ENCODE assay signal across 8 cellular contexts in the genomic region with DNA sequence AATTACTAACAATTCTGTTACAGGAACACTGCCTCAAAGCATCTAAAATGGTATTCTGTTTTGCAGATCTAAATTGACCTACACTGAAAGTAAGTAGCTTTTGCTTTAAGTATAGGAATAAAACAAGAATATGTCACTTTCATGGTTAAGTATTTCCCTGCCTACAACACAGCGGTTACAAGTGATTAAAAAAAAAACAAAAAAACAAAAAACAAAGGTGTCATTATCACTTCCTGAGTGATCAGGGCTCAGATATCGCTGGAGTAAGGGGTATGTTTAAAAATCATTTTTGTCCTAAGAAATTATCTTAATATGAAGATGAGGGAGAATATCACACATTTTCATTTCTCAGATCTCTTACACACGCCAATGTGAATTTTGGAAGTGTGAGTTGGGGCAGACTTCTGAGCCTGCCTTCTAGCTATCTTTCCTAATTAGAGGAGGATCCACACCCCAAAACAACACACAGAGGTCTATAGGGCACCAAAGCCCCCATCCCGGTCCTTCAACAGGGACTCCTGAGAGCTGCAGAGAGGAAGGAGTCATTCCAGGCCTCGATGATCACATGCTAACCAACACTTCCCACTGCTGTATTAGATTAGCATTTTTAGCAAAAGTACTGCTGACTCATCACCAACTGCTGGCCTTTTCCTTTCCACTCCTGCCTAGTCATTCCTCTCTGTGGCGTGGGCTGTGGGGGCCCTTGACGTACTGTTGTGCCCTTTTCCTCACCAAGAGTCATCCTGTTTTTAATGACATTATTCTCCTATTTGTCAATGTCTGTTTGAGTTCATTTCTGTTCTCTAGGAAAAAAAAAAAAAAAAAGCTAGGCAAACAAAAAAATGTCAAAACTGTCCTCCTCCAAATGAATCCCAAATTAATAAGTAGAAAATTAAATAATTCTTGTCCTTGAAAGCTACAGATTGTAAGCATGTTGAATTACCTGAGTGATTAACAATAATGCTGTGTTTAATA.
DNase-seq lines count a peak whose midpoint lies in the region; ATAC-seq and TF ChIP-seq lines count a peak whose summit lies in the region.

No MANE protein-coding gene starts in this region.

- no peaks in the 10 kb centered on the region for H3K27me3 ChIP-seq in BLaER1

- H4K20me1 ChIP-seq in BLaER1, result no peaks in the 10 kb centered on the region

- H3K9me3 ChIP-seq in BLaER1, result peaks cover 31% of the 10 kb centered on the region

- 0 out of 2 replicates have a peak overlapping the region, but pooled peaks have one; percentile 4 for H3K27ac ChIP-seq in BLaER1

- H3K9ac ChIP-seq in BLaER1, result no peak overlapping the region

- H3K36me3 ChIP-seq in BLaER1, result 0 out of 2 replicates have a peak, but pooled peaks cover 6% of the 10 kb centered on the region

- no peaks in the 10 kb centered on the region for H3K4me1 ChIP-seq in BLaER1

- DNase-seq in HS-5 (ENCODE audit: low read depth) (peak; percentile 65), activated T-cell treated with anti-CD3 and anti-CD28 coated beads for 4 hours (peak; percentile 35), foreskin fibroblast (peak; percentile 97 to 98), pons (ENCODE audit: low spot score) (peak; percentile 93), retina (no peak), DMS153 (lab: John Stamatoyannopoulos, UW) (no peak)

- H3K4me3 ChIP-seq in BLaER1 (no peak overlapping the region), foreskin fibroblast (ENCODE audit: low read depth in 1 of 2, low read length in 2 of 2) (no peak overlapping the region)

- TF ChIP-seq CTCF in foreskin fibroblast (IDR thresholded peaks at IDR 0.05; ENCODE audit: low read depth, low read length), result no peak

- peak overlapping the region; percentile 24; the same call in 1 of the 2 replicates for H3K4me2 ChIP-seq in BLaER1

- ATAC-seq in GM19467 (IDR thresholded peaks at IDR 0.05; ENCODE audit: unreplicated experiment), result peak; percentile 74

Comparison
In these comparisons a context has a peak if more than half of its experiments do, and no peak if none do; other contexts are left out.
1. DNase-seq: peak in HS-5 (single experiment), activated T-cell treated with anti-CD3 and anti-CD28 coated beads for 4 hours (single experiment), foreskin fibroblast (2 of 2) and pons (single experiment); none in retina (single experiment) and DMS153 (single experiment).